23 cellular contexts compared by ENCODE assay signal in the genomic region with DNA sequence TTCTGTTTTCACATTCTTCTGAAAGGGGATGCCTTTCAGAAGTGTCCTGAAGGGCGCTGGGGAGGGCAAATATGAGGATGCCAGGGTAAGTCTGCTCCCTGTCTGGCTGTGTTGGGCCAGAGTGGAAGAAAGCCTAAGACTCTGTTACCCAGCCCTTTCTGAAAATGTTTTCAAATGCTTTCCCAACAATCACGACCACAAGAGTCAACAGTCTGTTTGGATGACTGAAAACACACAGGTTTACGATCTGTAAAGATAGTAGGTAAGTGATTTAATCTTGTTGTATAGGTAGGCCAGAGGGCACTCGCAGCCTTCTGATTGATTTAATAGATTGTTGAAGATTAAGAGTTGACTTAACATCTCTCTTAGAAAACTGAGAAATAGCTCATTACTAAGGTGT. TPM values are rescaled to one million over a fixed set of nuclear protein-coding genes. Genes with fewer than 3 reads are reported as not detected.
DNase-seq lines count a peak whose midpoint lies in the region; TF ChIP-seq lines count a peak whose summit lies in the region.
"Had no signal": no experiment of that assay in that cellular context is flagged by ENCODE, and none has a peak within 500 bp of the region (broad histone marks: within the 10 kb centered on the region; RNA-seq: fewer than 3 reads in every experiment).

No MANE protein-coding gene starts in this region.

- H3K27me3 ChIP-seq in parathyroid adenoma (ENCODE audit: control insufficient read depth, insufficient read depth, low read length) (no peaks in the 10 kb centered on the region), H7 (ENCODE audit: control insufficient read depth, insufficient read depth, low read length) (no peaks in the 10 kb centered on the region)
- H3K27me3 ChIP-seq: brain microvascular endothelial cell, SJCRH30, tibial artery had no signal

- H3K4me2 ChIP-seq in parathyroid adenoma (ENCODE audit: low read length): peak overlapping the region; percentile 24

- H3K4me1 ChIP-seq in parathyroid adenoma: peaks cover 11% of the 10 kb centered on the region
- H3K4me1 ChIP-seq: SJCRH30 had no signal

- H3K9ac ChIP-seq in parathyroid adenoma: no peak overlapping the region

- H3K4me3 Mint-ChIP-seq in activated T-helper 2 cell treated with anti-CD3 and anti-CD28 coated beads, Interferon-gamma antibody, Interleukin-2, Interleukin-4, amounts not matched to agents 10 μg/mL and 5 μg/mL and 100 μg/mL, durations not matched to agents 14 hours and 24 hours and 36 hours (ENCODE audit: low read depth): no peak overlapping the region
- H3K4me3 Mint-ChIP-seq: activated T-helper 1 cell treated with anti-CD3 and anti-CD28 coated beads, Interleukin-12 subunit alpha, Interleukin-12 subunit beta, Interleukin-2, Interleukin-4 antibody, amounts not matched to agents 30 ng/mL and 10 ng/mL and 1 ng/mL, durations not matched to agents 14 hours and 24 hours and 36 hours; CD8-positive, alpha-beta T cell; endodermal cell had no signal

- intact Hi-C loops in activated T-helper 2 cell treated with anti-CD3 and anti-CD28 coated beads, Interferon-gamma antibody, Interleukin-2, Interleukin-4, amounts not matched to agents 10 μg/mL and 5 μg/mL and 100 μg/mL, durations not matched to agents 14 hours and 24 hours and 36 hours (cut with micrococcal nuclease): no loop called here

- H3K9me3 Mint-ChIP-seq in activated T-helper 2 cell treated with anti-CD3 and anti-CD28 coated beads, Interferon-gamma antibody, Interleukin-2, Interleukin-4, amounts not matched to agents 10 μg/mL and 5 μg/mL and 100 μg/mL, durations not matched to agents 14 hours and 24 hours and 36 hours: no peaks in the 10 kb centered on the region
- H3K9me3 Mint-ChIP-seq: activated T-helper 1 cell treated with anti-CD3 and anti-CD28 coated beads, Interleukin-12 subunit alpha, Interleukin-12 subunit beta, Interleukin-2, Interleukin-4 antibody, amounts not matched to agents 30 ng/mL and 10 ng/mL and 1 ng/mL, durations not matched to agents 14 hours and 24 hours and 36 hours; CD8-positive, alpha-beta T cell; endodermal cell had no signal

- H2AFZ ChIP-seq in parathyroid adenoma: no peak overlapping the region

- peaks cover 68% of the 10 kb centered on the region for H3K36me3 Mint-ChIP-seq in activated T-helper 2 cell treated with anti-CD3 and anti-CD28 coated beads, Interferon-gamma antibody, Interleukin-2, Interleukin-4, amounts not matched to agents 10 μg/mL and 5 μg/mL and 100 μg/mL, durations not matched to agents 14 hours and 24 hours and 36 hours (ENCODE audit: low read depth)

- no peaks in the 10 kb centered on the region for H3K9me3 ChIP-seq in parathyroid adenoma (ENCODE audit: control insufficient read depth, low read length)
- H3K9me3 ChIP-seq: SJCRH30, tibial artery had no signal

- H3K4me3 ChIP-seq in parathyroid adenoma (ENCODE audit: low read depth, low read length) (no peak overlapping the region), H7 (ENCODE audit: insufficient read depth, low read depth, low read length) (no peak overlapping the region)
- H3K4me3 ChIP-seq: SJCRH30, skin epidermis, tibial artery had no signal

- H3K27ac Mint-ChIP-seq in activated T-helper 2 cell treated with anti-CD3 and anti-CD28 coated beads, Interferon-gamma antibody, Interleukin-2, Interleukin-4, amounts not matched to agents 10 μg/mL and 5 μg/mL and 100 μg/mL, durations not matched to agents 14 hours and 24 hours and 36 hours: peak overlapping the region; percentile 48
- H3K27ac Mint-ChIP-seq: activated T-helper 1 cell treated with anti-CD3 and anti-CD28 coated beads, Interleukin-12 subunit alpha, Interleukin-12 subunit beta, Interleukin-2, Interleukin-4 antibody, amounts not matched to agents 30 ng/mL and 10 ng/mL and 1 ng/mL, durations not matched to agents 14 hours and 24 hours and 36 hours; CD8-positive, alpha-beta T cell had no signal

- H3K36me3 ChIP-seq in parathyroid adenoma (ENCODE audit: control insufficient read depth, insufficient read depth, low read length) (no peaks in the 10 kb centered on the region), H7 (replicated peaks; ENCODE audit: control insufficient read depth, insufficient read depth, low read length) (peaks cover 2% of the 10 kb centered on the region)

- H3K4me1 Mint-ChIP-seq in activated T-helper 2 cell treated with anti-CD3 and anti-CD28 coated beads, Interferon-gamma antibody, Interleukin-2, Interleukin-4, amounts not matched to agents 10 μg/mL and 5 μg/mL and 100 μg/mL, durations not matched to agents 14 hours and 24 hours and 36 hours (ENCODE audit: low read depth): peaks cover 61% of the 10 kb centered on the region

- no peaks in the 10 kb centered on the region for H3K27me3 Mint-ChIP-seq in activated T-helper 2 cell treated with anti-CD3 and anti-CD28 coated beads, Interferon-gamma antibody, Interleukin-2, Interleukin-4, amounts not matched to agents 10 μg/mL and 5 μg/mL and 100 μg/mL, durations not matched to agents 14 hours and 24 hours and 36 hours (ENCODE audit: low read depth)

- TF ChIP-seq CTCF in parathyroid adenoma (IDR thresholded peaks at IDR 0.05): no peak

- H3K27ac ChIP-seq in parathyroid adenoma (peak overlapping the region; percentile 15), substantia nigra (ENCODE audit: low read depth, low read length, poor library complexity, severe bottlenecking) (no peak overlapping the region)
- H3K27ac ChIP-seq: brain microvascular endothelial cell, SJCRH30, skin epidermis, tibial artery had no signal

- H3K79me2 ChIP-seq in parathyroid adenoma: peaks cover 18% of the 10 kb centered on the region

- DNase-seq in DMS153 (lab: John Stamatoyannopoulos, UW) (peak; percentile 64), DMS79 (lab: John Stamatoyannopoulos, UW) (peak; percentile 48), substantia nigra (lab: John Stamatoyannopoulos, UW) (no peak), H7 (no peak), hippocampal formation (lab: John Stamatoyannopoulos, UW) (no peak)
- no peak for DNase-seq in activated T-helper 2 cell treated with anti-CD3 and anti-CD28 coated beads, Interferon-gamma antibody, Interleukin-2, Interleukin-4, amounts not matched to agents 10 μg/mL and 5 μg/mL and 100 μg/mL, durations not matched to agents 14 hours and 24 hours and 36 hours (ENCODE audit: low spot score)
- no peak for DNase-seq in activated CD8-positive, alpha-beta memory T cell treated with anti-CD3 and anti-CD28 coated beads, Interleukin-2, amount 50 U/mL, for 4 hours
- DNase-seq: brain microvascular endothelial cell; CD8-positive, alpha-beta T cell; endodermal cell; NCI-H146; OCI-M1; posterior cingulate gyrus; stimulated activated CD4-positive, alpha-beta T cell treated with anti-CD3 and anti-CD28 coated beads, Interleukin-2, amount 100 ng/mL, for 24 hours; stimulated activated naive CD4-positive, alpha-beta T cell; T-helper 1 cell; tibial artery had no signal

RNA-seq across cellular contexts. Expression of a gene that starts 13.2 kb away (rescaled TPM):
- 124 and 139 TPM in 2 replicates for total RNA-seq in activated T-helper 2 cell treated with anti-CD3 and anti-CD28 coated beads, Interferon-gamma antibody, Interleukin-2, Interleukin-4, amounts not matched to agents 10 μg/mL and 5 μg/mL and 100 μg/mL, durations not matched to agents 14 hours and 24 hours and 36 hours
- total RNA-seq in H7 (2014; rRNA removed; shearing (Covaris generic)): 35.0 and 35.1 TPM in 2 replicates

RNA-seq across cellular contexts. Expression of a gene that starts 43.7 kb away (rescaled TPM):
- not detected in 2 replicates for total RNA-seq in activated T-helper 2 cell treated with anti-CD3 and anti-CD28 coated beads, Interferon-gamma antibody, Interleukin-2, Interleukin-4, amounts not matched to agents 10 μg/mL and 5 μg/mL and 100 μg/mL, durations not matched to agents 14 hours and 24 hours and 36 hours
- total RNA-seq in H7 (2014; rRNA removed; shearing (Covaris generic)): not detected in 2 replicates
- total RNA-seq: activated T-helper 1 cell treated with anti-CD3 and anti-CD28 coated beads, Interleukin-12 subunit alpha, Interleukin-12 subunit beta, Interleukin-2, Interleukin-4 antibody, amounts not matched to agents 30 ng/mL and 10 ng/mL and 1 ng/mL, durations not matched to agents 14 hours and 24 hours and 36 hours; CD8-positive, alpha-beta T cell; endodermal cell; glomerular endothelial cell; mesenteric fat pad; SJCRH30 had no signal

RNA-seq across cellular contexts. Expression of a gene that starts 59.4 kb away (rescaled TPM):
- 72.0 and 73.8 TPM in 2 replicates for total RNA-seq in activated T-helper 2 cell treated with anti-CD3 and anti-CD28 coated beads, Interferon-gamma antibody, Interleukin-2, Interleukin-4, amounts not matched to agents 10 μg/mL and 5 μg/mL and 100 μg/mL, durations not matched to agents 14 hours and 24 hours and 36 hours
- total RNA-seq in H7 (2014; rRNA removed; shearing (Covaris generic)): 41.1 and 51.1 TPM in 2 replicates

Comparison
In these comparisons a context has a peak if more than half of its experiments do, and no peak if none do; other contexts are left out.
1. DNase-seq: peak in DMS153 (single experiment) and DMS79 (single experiment); none in activated T-helper 2 cell treated with anti-CD3 and anti-CD28 coated beads, Interferon-gamma antibody, Interleukin-2, Interleukin-4, amounts not matched to agents 10 μg/mL and 5 μg/mL and 100 μg/mL, durations not matched to agents 14 hours and 24 hours and 36 hours (single experiment), substantia nigra (0 of 49), H7 (single experiment), hippocampal formation (0 of 2) and activated CD8-positive, alpha-beta memory T cell treated with anti-CD3 and anti-CD28 coated beads, Interleukin-2, amount 50 U/mL, for 4 hours (single experiment).